8 cellular contexts compared by ENCODE assay signal in the genomic region with DNA sequence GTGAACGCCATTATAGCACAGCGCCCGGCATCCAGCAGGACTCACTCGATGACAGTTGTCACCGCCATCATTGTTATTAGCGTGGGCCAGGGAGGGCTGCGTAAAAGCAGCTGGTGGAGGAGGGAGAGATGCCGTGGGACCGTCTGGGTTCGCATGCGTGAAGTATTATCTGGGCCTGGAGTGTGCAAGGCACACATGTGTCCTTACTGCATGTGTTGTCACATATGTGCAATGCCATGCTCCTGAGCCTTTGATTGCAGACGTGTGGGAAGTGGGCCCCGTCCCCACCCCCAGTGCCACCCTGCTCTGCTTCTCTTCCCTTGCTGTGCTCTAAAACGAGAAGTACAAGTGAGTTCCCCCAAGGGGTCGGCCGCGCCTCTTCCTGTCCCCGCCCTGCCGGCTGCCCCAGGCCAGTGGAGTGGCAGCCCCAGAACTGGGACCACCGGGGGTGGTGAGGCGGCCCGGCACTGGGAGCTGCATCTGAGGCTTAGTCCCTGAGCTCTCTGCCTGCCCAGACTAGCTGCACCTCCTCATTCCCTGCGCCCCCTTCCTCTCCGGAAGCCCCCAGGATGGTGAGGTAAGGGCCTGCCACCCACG. TPM values are rescaled to one million over a fixed set of nuclear protein-coding genes. Genes with fewer than 3 reads are reported as not detected.
DNase-seq lines count a peak whose midpoint lies in the region; ATAC-seq and FAIRE-seq lines count a peak whose summit lies in the region.

A gene (plus strand): TSS at position 413 of the 597 bp plus-strand sequence. CDS start 157 bp downstream, at position 570.

- POLR2A ChIA-PET in T-cell (lab: Charles Lee) = no interaction called here

- H3K27ac Mint-ChIP-seq in T-cell = peak within 1 kb of the TSS; percentile 97 to 100
- H3K27ac Mint-ChIP-seq in naive B cell = peak within 1 kb of the TSS; percentile 71 to 98 (median 96)

- CTCF ChIA-PET in T-cell (lab: Charles Lee) = interaction anchor here (1.0 to 8.2 kb wide), 3 partner anchors 10 to 14 kb away, joined by 3 to 58 read pairs (median 9); no protein-coding TSS in a partner anchor

- H3K9me3 Mint-ChIP-seq in T-cell = no peaks in the 10 kb centered on the region
- H3K9me3 Mint-ChIP-seq in naive B cell = no peaks in the 10 kb centered on the region

- ATAC-seq in GM19395 (IDR thresholded peaks at IDR 0.05; ENCODE audit: unreplicated experiment) = peak; percentile 22
- ATAC-seq in T-cell (replicated peaks in 1 of 4) = peak; percentile 31 to 56 (median 48)
- ATAC-seq in naive B cell (ENCODE audit: low read depth in 2 of 2) = peak; percentile 70 to 72

- H3K27ac ChIP-seq in cingulate gyrus (ENCODE audit: low read depth, low read length) = peak within 1 kb of the TSS; percentile 72

- H3K27me3 Mint-ChIP-seq in T-cell (no peaks in the 10 kb centered on the region), naive B cell (no peaks in the 10 kb centered on the region)

- H3K4me1 Mint-ChIP-seq in T-cell = peaks cover 79 to 86% (median 86%) of the 10 kb centered on the region in 3 donors
- H3K4me1 Mint-ChIP-seq in naive B cell = peaks cover 74 to 80% (median 75%) of the 10 kb centered on the region in 3 donors

- H3K4me3 Mint-ChIP-seq in T-cell (peak within 1 kb of the TSS; percentile 88 to 98 (median 91)), naive B cell (peak within 1 kb of the TSS; percentile 90 to 99 (median 98))

- DNase-seq in T-cell (peak in 26 of 34 experiments; percentile 38 to 72 (median 48)), naive B cell (peak; percentile 90), frontal cortex (ENCODE audit: low spot score in 2 of 2) (no peak), NCI-H2171 (lab: John Stamatoyannopoulos, UW) (no peak), epidermal melanocyte (ENCODE audit: insufficient read length, low spot score) (no peak), glomerular visceral epithelial cell (ENCODE audit: extremely low spot score) (no peak)

- H3K36me3 Mint-ChIP-seq in T-cell (peaks cover 12% of the 10 kb centered on the region), naive B cell (peaks cover 10 to 42% of the 10 kb centered on the region in 2 donors)

- no peak for FAIRE-seq in frontal cortex (lab: Jason Lieb, UNC)

RNA-seq across cellular contexts. Expression of the gene that starts here (rescaled TPM):
- total RNA-seq in T-cell (100 to 1,000 TPM; 176 to 237 (median 224) TPM), frontal cortex (1.6 TPM)
- 1,000 to 10,000 TPM in 1 of 6 donors, 100 to 1,000 TPM in 5; 398 to 1,059 (median 612) TPM for polyA plus RNA-seq in naive B cell (ENCODE audit: low read depth in 6 of 6)

Comparison
In these comparisons a context has a peak if more than half of its experiments do, and no peak if none do; other contexts are left out.
1. RNA of the gene that starts here (total RNA-seq): 176 to 237 TPM in T-cell; 1.6 TPM in frontal cortex (single experiment); every median in the first group is over 10 times any median in the second.
2. DNase-seq: peak in T-cell (26 of 34) and naive B cell (single experiment); none in frontal cortex (0 of 2), NCI-H2171 (single experiment), epidermal melanocyte (single experiment) and glomerular visceral epithelial cell (single experiment).
3. Peak in every context shown above with its lines, with median percentiles within 50 percentile points of each other: ATAC-seq.